8 cellular contexts compared by ENCODE assay signal in the genomic region with DNA sequence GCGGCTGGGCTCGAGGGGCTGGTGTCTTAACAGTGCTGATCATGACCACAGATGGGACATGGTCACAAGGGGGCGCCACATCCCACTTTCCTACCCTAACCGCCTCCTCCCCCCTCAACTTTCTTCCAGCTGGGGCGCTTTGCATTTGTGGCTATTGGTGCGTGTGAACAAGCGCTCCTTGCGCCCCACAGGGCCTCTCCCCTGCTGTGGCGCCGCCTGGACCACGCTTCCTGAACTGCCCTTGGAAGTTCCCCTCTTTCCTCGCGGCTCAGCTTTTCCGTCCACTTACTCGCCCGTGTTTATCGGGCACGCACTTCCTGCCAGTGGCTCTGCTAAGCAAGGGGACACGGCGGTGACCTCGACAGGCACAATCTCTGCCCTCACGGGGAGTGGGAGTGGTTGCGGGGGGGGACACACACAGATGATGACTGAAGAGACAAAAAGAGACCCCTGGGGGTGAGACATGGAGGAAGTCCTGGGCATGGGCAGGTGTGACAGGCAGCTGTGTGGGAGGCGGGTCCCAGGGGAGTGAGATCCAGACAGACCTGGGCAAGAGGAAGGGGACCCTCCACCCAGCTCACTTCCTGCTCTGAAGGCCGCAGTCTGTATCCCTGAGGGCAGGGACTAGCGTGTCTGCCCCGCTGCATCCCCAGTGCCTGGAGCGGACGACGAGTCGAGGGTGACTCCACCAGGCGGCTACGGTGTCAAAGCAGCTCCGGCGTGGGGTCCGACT. TPM values are rescaled to one million over a fixed set of nuclear protein-coding genes. Genes with fewer than 3 reads are reported as not detected.
DNase-seq lines count a peak whose midpoint lies in the region; ATAC-seq, FAIRE-seq and TF ChIP-seq lines count a peak whose summit lies in the region.

No MANE protein-coding gene starts in this region.

- DNase-seq in DND-41 (peak; percentile 69), H9 (peak; percentile 88), NAMALWA (ENCODE audit: low spot score) (peak; percentile 90), T-helper 9 cell (peak; percentile 63), GM12878 (ENCODE audit: low read depth, low spot score) (peak; percentile 38)

- peak overlapping the region; percentile 75 to 87 for H3K4me3 Mint-ChIP-seq in H9

- no peaks in the 10 kb centered on the region for H3K79me1 ChIP-seq in H9 (ENCODE audit: insufficient read depth, low read depth, low read length, poor library complexity, severe bottlenecking)

- no peak overlapping the region for H3K27ac ChIP-seq in DND-41 (ENCODE audit: low read length)
- no peak overlapping the region for H3K27ac ChIP-seq in H9 (ENCODE audit: insufficient read length, low read depth, low read length)
- peak overlapping the region; percentile 3; the same call in 1 of the 2 replicates for H3K27ac ChIP-seq in GM12878 (ENCODE audit: control insufficient read depth, insufficient read depth)

- H2BK15ac ChIP-seq in H9 (ENCODE audit: low read depth, low read length) = no peak overlapping the region

- H3K27me3 ChIP-seq in DND-41 (ENCODE audit: insufficient read depth, low read length, poor library complexity) (no peaks in the 10 kb centered on the region), H9 (ENCODE audit: insufficient read depth, low read length) (no peaks in the 10 kb centered on the region), GM12878 (replicated peaks in 1 of 2; ENCODE audit: control insufficient read depth in 2 of 2, insufficient read depth in 2 of 2, low read length in 1 of 2) (no peaks in the 10 kb centered on the region), skeletal muscle satellite cell (ENCODE audit: control insufficient read depth, insufficient read depth, low read length) (no peaks in the 10 kb centered on the region)

- H3K23ac ChIP-seq in H9 (ENCODE audit: insufficient read length, low read depth, low read length) = no peak overlapping the region

- H4K8ac ChIP-seq in H9 (replicated peaks; ENCODE audit: insufficient read length, low read depth, low read length) = no peak overlapping the region

- intact Hi-C loops in GM12878 (cut with micrococcal nuclease; ENCODE audit: unreplicated experiment) = loop anchor here (1.0 kb wide), 2 partner anchors 91 to 233 kb away; a partner anchor contains a TSS

- H3K36me3 ChIP-seq in DND-41 (ENCODE audit: insufficient read depth, low read length) (no peaks in the 10 kb centered on the region), GM12878 (ENCODE audit: control insufficient read depth in 2 of 2, insufficient read depth in 2 of 2, low read length in 1 of 2) (peaks cover 0 to 1% of the 10 kb centered on the region in 2 experiments; a peak in 1 of 4 replicates), skeletal muscle satellite cell (ENCODE audit: insufficient read depth, low read length) (no peaks in the 10 kb centered on the region)

- peak overlapping the region in 1 of 3 experiments; percentile 95; a peak in 2 of 7 replicates for H3K27ac Mint-ChIP-seq in H9

- H2BK20ac ChIP-seq in H9 (ENCODE audit: low read depth, low read length, poor library complexity, severe bottlenecking) = no peak overlapping the region

- no peak overlapping the region for H3T11ph ChIP-seq in H9 (ENCODE audit: low read length)

- H3K14ac ChIP-seq in H9 (ENCODE audit: insufficient read depth, low read length) = no peak overlapping the region

- H3K56ac ChIP-seq in H9 (ENCODE audit: insufficient read length, low read depth, low read length) = no peak overlapping the region

- H2BK12ac ChIP-seq in H9 (ENCODE audit: insufficient read length, low read depth, low read length) = no peak overlapping the region

- FAIRE-seq in GM12878 (lab: Jason Lieb, UNC) = peak; percentile 54

- H3K4me1 ChIP-seq in DND-41 (ENCODE audit: insufficient read depth, low read length) (peaks cover 8% of the 10 kb centered on the region), H9 (ENCODE audit: insufficient read depth, low read length) (no peaks in the 10 kb centered on the region), GM12878 (ENCODE audit: control insufficient read depth, insufficient read depth, low read length) (peaks cover 5% of the 10 kb centered on the region; the same call in 1 of the 2 replicates), skeletal muscle satellite cell (ENCODE audit: control insufficient read depth, insufficient read depth, low read length) (peaks cover 9% of the 10 kb centered on the region)

- H3K18ac ChIP-seq in H9 (ENCODE audit: insufficient read length, low read depth, low read length) = no peak overlapping the region

- H3K9me3 Mint-ChIP-seq in H9 = peaks cover 0 to 5% of the 10 kb centered on the region in 2 experiments; a peak in 2 of 5 replicates

- H3K27me3 Mint-ChIP-seq in H9 (ENCODE audit: low read depth) = peaks cover 29% of the 10 kb centered on the region

- H3K36me3 Mint-ChIP-seq in H9 (ENCODE audit: insufficient read depth in 1 of 3, low read depth in 3 of 3) = peaks cover 0 to 4% (median 0%) of the 10 kb centered on the region in 3 experiments; a peak in 1 of 7 replicates

- H3K4me2 ChIP-seq in DND-41 (ENCODE audit: insufficient read depth, low read length) = peak overlapping the region; percentile 65
- peak overlapping the region; percentile 75 for H3K4me2 ChIP-seq in H9 (ENCODE audit: insufficient read depth, insufficient read length, low read length)
- H3K4me2 ChIP-seq in GM12878 (ENCODE audit: control insufficient read depth, insufficient read depth) = peak overlapping the region; percentile 96
- peak overlapping the region; percentile 94 for H3K4me2 ChIP-seq in skeletal muscle satellite cell (ENCODE audit: low read length)

- peak; percentile 60 for TF ChIP-seq RAD21 in GM12878 (IDR thresholded peaks at IDR 0.05; ENCODE audit: insufficient read depth, low read depth, low read length)

- H3K9ac ChIP-seq in DND-41 (ENCODE audit: low read depth, low read length) (peak overlapping the region; percentile 18; the same call in 1 of the 2 replicates), H9 (ENCODE audit: extremely low read depth, insufficient read length, low read length) (no peak overlapping the region), GM12878 (ENCODE audit: control insufficient read depth, insufficient read depth, low read length) (peak overlapping the region; percentile 53; the same call in 1 of the 2 replicates), skeletal muscle satellite cell (ENCODE audit: low read depth, low read length) (peak overlapping the region; percentile 57)

- no peak overlapping the region for H2BK120ac ChIP-seq in H9 (ENCODE audit: low read depth, low read length, poor library complexity, severe bottlenecking)

- H3K79me2 ChIP-seq in DND-41 (ENCODE audit: insufficient read depth, low read length) (no peaks in the 10 kb centered on the region), H9 (ENCODE audit: insufficient read depth, low read length) (no peaks in the 10 kb centered on the region), GM12878 (ENCODE audit: control insufficient read depth, insufficient read depth, low read length) (no peaks in the 10 kb centered on the region)

- POLR2A ChIA-PET in GM12878 (lab: Charles Lee) = no interaction called here

- TF ChIP-seq CTCF in DND-41 (IDR thresholded peaks at IDR 0.05; ENCODE audit: borderline replicate concordance, extremely low read depth, low read length, poor library complexity, severe bottlenecking) (peak; percentile 70), H9 (conservative IDR thresholded peaks at IDR 0.05) (peak; percentile 70), GM12878 (IDR thresholded peaks at IDR 0.05 in 2 of 3, conservative IDR thresholded peaks at IDR 0.05 in 1 of 3; ENCODE audit: control insufficient read depth in 2 of 3, extremely low read depth in 1 of 3, insufficient read depth in 1 of 3, low read depth in 3 of 3, low read length in 3 of 3) (peak; percentile 64 to 69 (median 64))

- peak; percentile 62; the same call in 1 of the 2 replicates for TF ChIP-seq POLR2A in GM12878 (IDR thresholded peaks at IDR 0.05; ENCODE audit: low read depth, low read length)

- peaks cover 5% of the 10 kb centered on the region for H3K23me2 ChIP-seq in H9 (ENCODE audit: insufficient read length, low read depth, low read length, poor library complexity, severe bottlenecking)

- no CpG with 5 or more reads among the region's 36 CpGs for WGBS in H9 (ENCODE audit: extremely low coverage, insufficient read length, low lambda C conversion rate)
- 3% methylated on average over 35 of the region's 36 CpGs for WGBS in GM12878 (ENCODE audit: insufficient coverage, insufficient replicate concordance, low lambda C conversion rate, missing lambda C conversion rate)

- H4K91ac ChIP-seq in H9 (ENCODE audit: insufficient read length, low read depth, low read length) = no peak overlapping the region

- peak; percentile 57 to 58; a peak in 1 of 4 replicates for TF ChIP-seq EP300 in GM12878 (IDR thresholded peaks at IDR 0.05; ENCODE audit: borderline replicate concordance in 1 of 2, control insufficient read depth in 1 of 2, low read depth in 2 of 2, low read length in 2 of 2)

- peak; percentile 64 for ATAC-seq in DND-41 (ENCODE audit: insufficient read depth, low read depth)
- peak; percentile 89 for ATAC-seq in GM12878
- no peak for ATAC-seq in GM21528 (IDR thresholded peaks at IDR 0.05; ENCODE audit: low FRiP score, unreplicated experiment)

- H4K20me1 ChIP-seq in DND-41 (ENCODE audit: insufficient read depth, low read length) (peaks cover 19% of the 10 kb centered on the region), H9 (ENCODE audit: control insufficient read depth, insufficient read depth, insufficient read length) (no peaks in the 10 kb centered on the region), GM12878 (ENCODE audit: control insufficient read depth, insufficient read depth) (no peaks in the 10 kb centered on the region)

- H3K4me3 ChIP-seq in DND-41 (ENCODE audit: low read depth in 1 of 2, low read length in 2 of 2) = peak overlapping the region in 1 of 2 experiments; percentile 44; a peak in 2 of 4 replicates
- peak overlapping the region; percentile 61; the same call in 1 of the 2 replicates for H3K4me3 ChIP-seq in GM12878
- peak overlapping the region; percentile 51 for H3K4me3 ChIP-seq in iPS-18c (ENCODE audit: insufficient read depth, low read depth, low read length)
- H3K4me3 ChIP-seq in skeletal muscle satellite cell (ENCODE audit: low read length) = peak overlapping the region; percentile 70

- peak overlapping the region; percentile 62; the same call in 1 of the 2 replicates for H2AFZ ChIP-seq in DND-41 (ENCODE audit: low read depth, low read length)
- no peak overlapping the region for H2AFZ ChIP-seq in H9 (ENCODE audit: low read length)
- peak overlapping the region; percentile 80 for H2AFZ ChIP-seq in GM12878 (ENCODE audit: control insufficient read depth, low read depth, low read length)

- H4K5ac ChIP-seq in H9 (ENCODE audit: insufficient read length, low read depth, low read length) = no peak overlapping the region

- CTCF ChIA-PET in GM12878 (lab: Yijun Ruan, JAX) = interaction anchor here (0.7 to 7.9 kb wide), 20 partner anchors 9 to 448 kb away, joined by 3 to 55 read pairs (median 6); a partner anchor contains a TSS

- SMC1A ChIA-PET in GM12878 (lab: Charles Lee; ENCODE audit: uncharacterized antibody, unreplicated experiment) = interaction anchor here (1.0 to 3.3 kb wide), 8 partner anchors 10 to 253 kb away, joined by 3 to 16 read pairs (median 6); no protein-coding TSS in a partner anchor

- H3K4me1 Mint-ChIP-seq in H9 = peaks cover 24 to 26% of the 10 kb centered on the region in 2 experiments

- RAD21 ChIA-PET in GM12878 (lab: Charles Lee; ENCODE audit: unreplicated experiment) = interaction anchor here (0.6 to 3.5 kb wide), 11 partner anchors 9 to 268 kb away, joined by 3 to 17 read pairs (median 4); a partner anchor contains a TSS

- BruUV-seq in GM12878 (replicated peaks; lab: Mats Ljungman, UMichigan) = no TSS peak

- H2BK5ac ChIP-seq in H9 (ENCODE audit: insufficient read length, low read length) = no peak overlapping the region

- in situ Hi-C loops in GM12878 (cut with MboI) = loop anchor here (5.0 kb wide), 1 partner anchor 236 kb away; no protein-coding TSS in a partner anchor

- H3K9me3 ChIP-seq in DND-41 (ENCODE audit: insufficient read depth, low read length, severe bottlenecking) (no peaks in the 10 kb centered on the region), H9 (ENCODE audit: control insufficient read depth, low read depth, low read length) (no peaks in the 10 kb centered on the region), GM12878 (replicated peaks; ENCODE audit: control insufficient read depth, insufficient read depth, low read length) (no peaks in the 10 kb centered on the region; the same call in 2 of the 3 replicates), iPS-18c (ENCODE audit: control insufficient read depth, insufficient read depth, low read length) (no peaks in the 10 kb centered on the region), skeletal muscle satellite cell (replicated peaks; ENCODE audit: low read length) (no peaks in the 10 kb centered on the region)

- no peak overlapping the region for H2AK5ac ChIP-seq in H9 (ENCODE audit: insufficient read length, low read length)

- no peak overlapping the region for H3K4ac ChIP-seq in H9 (ENCODE audit: low read depth, low read length)

RNA-seq across cellular contexts. Expression of a gene that starts 40.3 kb away (rescaled TPM):
- total RNA-seq in H9 (2021) (54.6 and 55.8 TPM in 2 replicates), GM12878 (2014; rRNA removed) (20.3 and 25.6 TPM in 2 replicates), GM12878 (2014; rRNA removed; fragmentation: Illumina TruSeq; extraction: Trizol) (6.2 and 7.8 TPM in 2 replicates), GM12878 (2021) (36.7 and 39.9 TPM in 2 replicates)
- total RNA-seq in GM12878 (2013; cell fraction: nucleolus; rRNA removed) = 18.7 and 27.6 TPM in 2 replicates
- polyA plus RNA-seq in GM12878 (2011; ENCODE audit: low read depth) = 14.9 TPM
- polyA plus RNA-seq in GM12878 (2011; rRNA removed) (2.4 and 5.4 TPM in 2 replicates), GM12878 (2014; fragmentation: Illumina TruSeq; extraction: Trizol) (0.59 and 2.9 TPM in 2 replicates), GM12878 (2014; fragmentation: Nextera tagmentation; extraction: Ambion mirVana) (under 1 TPM; 0.23 to 0.42 TPM), GM12878 (2014; rRNA removed) (27.0 and 36.3 TPM in 2 replicates), GM12878 (2016; fragmentation: Nextera tagmentation; extraction: Ambion mirVana) (1 to 10 TPM; 2.1 to 2.4 TPM)
- 5.6 and 17.2 TPM in 2 replicates for polyA plus RNA-seq in GM12878 (2011; cell fraction: cytosol; rRNA removed)
- polyA plus RNA-seq in GM12878 (2011; cell fraction: nucleus; rRNA removed) = 15.5 and 21.2 TPM in 2 replicates
- polyA plus RNA-seq in GM12878 (2012) = 19.2 and 23.8 TPM in 2 replicates
- polyA minus RNA-seq in GM12878 (2011; rRNA and poly(A)+ RNA removed) = 2.2 and 9.7 TPM in 2 replicates
- polyA minus RNA-seq in GM12878 (2011; cell fraction: cytosol; rRNA and poly(A)+ RNA removed) = 10.3 and 12.4 TPM in 2 replicates
- 4.6 and 8.6 TPM in 2 replicates for polyA minus RNA-seq in GM12878 (2011; cell fraction: nucleus; rRNA and poly(A)+ RNA removed)
- 27.5 and 30.2 TPM in 2 replicates for total RNA-seq in skeletal muscle satellite cell (2012; rRNA removed)

Comparison
In these comparisons a context has a peak if more than half of its experiments do, and no peak if none do; other contexts are left out.
1. DNase-seq: peak in every context shown above with its lines; median percentile 90 in NAMALWA; 88 in H9; 69 in DND-41; 63 in T-helper 9 cell; 38 in GM12878.